7 cellular contexts compared by ENCODE assay signal in genomic region chr10:95110823-95111222, GRCh38. TPM values are rescaled to one million over a fixed set of nuclear protein-coding genes. Genes with fewer than 3 reads are reported as not detected.
"Had no signal": no experiment of that assay in that cellular context is flagged by ENCODE, and none has a peak within 500 bp of the region (broad histone marks: within the 10 kb centered on the region; RNA-seq: fewer than 3 reads in every experiment).

No MANE protein-coding gene starts in this region.

RNA-seq across cellular contexts. Expression of gene CYP2C8, which starts 41.5 kb away (rescaled TPM):
- total RNA-seq: kidney epithelial cell, left ventricle myocardium inferior, left ventricle myocardium superior, lower leg skin, mammary epithelial cell, myocyte had no signal
- polyA plus RNA-seq: naive thymus-derived CD4-positive, alpha-beta T cell had no signal
